1 cellular context compared by ENCODE assay signal in the genomic region with DNA sequence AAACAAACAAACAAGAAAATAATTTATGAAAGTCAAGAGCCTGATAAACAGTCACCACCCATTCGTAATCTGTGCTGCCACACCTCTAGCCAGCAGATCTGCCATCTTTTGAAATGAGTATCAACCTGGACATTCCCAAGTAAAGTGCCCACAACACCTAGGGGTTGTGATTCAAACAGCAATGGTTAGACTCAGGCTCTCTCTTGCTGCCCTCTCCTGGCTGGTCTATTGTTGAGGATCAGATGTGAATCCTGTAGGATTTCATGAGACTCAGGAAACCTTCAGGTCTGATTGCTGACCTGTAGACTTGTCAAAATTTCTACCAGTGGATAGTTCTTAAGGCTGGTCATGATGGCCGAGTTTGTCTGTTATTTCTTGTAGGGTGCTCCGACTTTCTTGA.
TF ChIP-seq lines count a peak whose summit lies in the region.

No MANE protein-coding gene starts in this region.

TF ChIP-seq in K562, 482 proteins besides CTCF, POLR2A, EP300 and RAD21 (continued from another document):
- TF ChIP-seq KDM4B (IDR thresholded peaks at IDR 0.05; ENCODE audit: borderline replicate concordance in 2 of 2, low read depth in 1 of 2), result no peak
- TF ChIP-seq TAF1 (IDR thresholded peaks at IDR 0.05; ENCODE audit: control insufficient read depth, extremely low read depth, insufficient read depth, low read length, severe bottlenecking), result no peak
- TF ChIP-seq CBX5 (IDR thresholded peaks at IDR 0.05; ENCODE audit: borderline replicate concordance, low read depth), result no peak
TF ChIP-seq in K562: peak in this region for 0.
